Comparison of ENCODE assay signal across 25 cellular contexts in the genomic region with DNA sequence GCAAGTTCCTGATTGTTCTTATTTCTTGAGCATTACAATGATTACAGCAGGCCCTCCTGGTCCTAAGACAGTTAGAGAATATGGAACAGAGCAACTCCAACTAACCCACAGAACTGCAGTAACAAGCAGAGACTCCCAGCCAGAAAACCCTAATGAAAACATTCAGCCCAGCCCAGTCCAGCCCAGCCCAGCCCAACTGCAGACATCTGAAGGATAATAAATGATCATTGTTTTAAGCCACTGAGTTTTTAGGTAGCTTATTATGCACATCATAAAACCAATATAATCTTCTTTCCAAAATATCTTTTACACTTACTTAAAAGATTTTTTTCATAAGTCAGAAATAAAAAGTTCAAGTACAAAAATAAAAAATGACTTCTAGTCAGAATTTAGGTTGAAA. TPM values are rescaled to one million over a fixed set of nuclear protein-coding genes. Genes with fewer than 3 reads are reported as not detected.
DNase-seq lines count a peak whose midpoint lies in the region; ATAC-seq, FAIRE-seq and TF ChIP-seq lines count a peak whose summit lies in the region.
"Had no signal": no experiment of that assay in that cellular context is flagged by ENCODE, and none has a peak within 500 bp of the region (broad histone marks: within the 10 kb centered on the region; RNA-seq: fewer than 3 reads in every experiment).

No MANE protein-coding gene starts in this region.

- H3K36me3 Mint-ChIP-seq in immature natural killer cell: peaks cover 0 to 4% (median 0%) of the 10 kb centered on the region in 3 donors
- H3K36me3 Mint-ChIP-seq: CD4-positive, CD25-positive, alpha-beta regulatory T cell had no signal

- H3K27ac ChIP-seq in HEK293 (ENCODE audit: extremely low read depth, low read depth, low read length): no peak overlapping the region
- H3K27ac ChIP-seq: BLaER1, HL-60, SJSA1 had no signal

- H3K27me3 Mint-ChIP-seq in immature natural killer cell (ENCODE audit: low read depth in 3 of 3): no peaks in the 10 kb centered on the region
- H3K27me3 Mint-ChIP-seq: CD4-positive, CD25-positive, alpha-beta regulatory T cell had no signal

- H3K27ac Mint-ChIP-seq in immature natural killer cell: no peak overlapping the region
- H3K27ac Mint-ChIP-seq: CD4-positive, CD25-positive, alpha-beta regulatory T cell had no signal

- H3K4me1 ChIP-seq in HEK293 (ENCODE audit: control insufficient read depth, insufficient read depth, low read length): no peaks in the 10 kb centered on the region
- H3K4me1 ChIP-seq: BLaER1, SJSA1 had no signal

- H3K36me3 ChIP-seq in HEK293 (ENCODE audit: control insufficient read depth in 2 of 2, insufficient read depth in 1 of 2, low read length in 2 of 2): no peaks in the 10 kb centered on the region
- H3K36me3 ChIP-seq: BLaER1, SJSA1 had no signal

- POLR2A ChIA-PET in HEK293 (lab: Yijun Ruan, JAX): no interaction called here

- H3K9me3 Mint-ChIP-seq in immature natural killer cell: peaks cover 10 to 52% (median 23%) of the 10 kb centered on the region in 6 donors

- H3K4me3 Mint-ChIP-seq in immature natural killer cell: no peak overlapping the region
- H3K4me3 Mint-ChIP-seq: CD4-positive, CD25-positive, alpha-beta regulatory T cell had no signal

- CTCF ChIA-PET in HEK293 (lab: Yijun Ruan, JAX): no interaction called here

- H3K4me3 ChIP-seq in HEK293 (ENCODE audit: low read depth, low read length): no peak overlapping the region
- H3K4me3 ChIP-seq: BLaER1, SJSA1 had no signal

- no peaks in the 10 kb centered on the region for H3K4me1 Mint-ChIP-seq in immature natural killer cell
- H3K4me1 Mint-ChIP-seq: CD4-positive, CD25-positive, alpha-beta regulatory T cell had no signal

- H3K9me3 ChIP-seq in HEK293 (ENCODE audit: control insufficient read depth, insufficient read depth, low read depth, low read length): no peaks in the 10 kb centered on the region
- H3K9me3 ChIP-seq: BLaER1, SJSA1 had no signal

- ATAC-seq in HG03520 (IDR thresholded peaks at IDR 0.05; ENCODE audit: unreplicated experiment) (no peak), HG02623 (IDR thresholded peaks at IDR 0.05; ENCODE audit: unreplicated experiment) (no peak)

- peak; percentile 91 for FAIRE-seq in frontal cortex (lab: Jason Lieb, UNC)
- FAIRE-seq: D721Med, GM19239, H54 had no signal

- DNase-seq in frontal cortex (ENCODE audit: low spot score in 2 of 2) (no peak), midbrain (lab: John Stamatoyannopoulos, UW) (peak; percentile 29), superior temporal gyrus (ENCODE audit: extremely low spot score) (peak; percentile 54), immature natural killer cell (no peak), retina (no peak)
- DNase-seq: 8988T; CD4-positive, CD25-positive, alpha-beta regulatory T cell; NCI-H1048; NCI-H1417 treated with DMSO at 0.1 percent for 48 hours; NCI-H1694 treated with DMSO at 0.1 percent for 48 hours; NCI-H2081; NCI-H2171; NCI-H226; NCI-H510A; Right ventricle myocardium superior; RPMI8226 had no signal

- TF ChIP-seq CTCF in HEK293 (tag by site-specific recombination; IDR thresholded peaks at IDR 0.05): no peak

TF ChIP-seq in HEK293, 187 proteins besides CTCF, POLR2A, EP300 and RAD21:
- TF ChIP-seq, protein P1, sequence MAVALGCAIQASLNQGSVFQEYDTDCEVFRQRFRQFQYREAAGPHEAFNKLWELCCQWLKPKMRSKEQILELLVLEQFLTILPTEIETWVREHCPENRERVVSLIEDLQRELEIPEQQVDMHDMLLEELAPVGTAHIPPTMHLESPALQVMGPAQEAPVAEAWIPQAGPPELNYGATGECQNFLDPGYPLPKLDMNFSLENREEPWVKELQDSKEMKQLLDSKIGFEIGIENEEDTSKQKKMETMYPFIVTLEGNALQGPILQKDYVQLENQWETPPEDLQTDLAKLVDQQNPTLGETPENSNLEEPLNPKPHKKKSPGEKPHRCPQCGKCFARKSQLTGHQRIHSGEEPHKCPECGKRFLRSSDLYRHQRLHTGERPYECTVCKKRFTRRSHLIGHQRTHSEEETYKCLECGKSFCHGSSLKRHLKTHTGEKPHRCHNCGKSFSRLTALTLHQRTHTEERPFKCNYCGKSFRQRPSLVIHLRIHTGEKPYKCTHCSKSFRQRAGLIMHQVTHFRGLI (tag by site-specific recombination; IDR thresholded peaks at IDR 0.05): 0 out of 2 replicates have a peak, but pooled peaks have one; percentile 29
- TF ChIP-seq ZNF140 (tag by site-specific recombination; IDR thresholded peaks at IDR 0.05): no peak
TF ChIP-seq in HEK293: peak in this region for 1.

RNA-seq across cellular contexts. Expression of a gene that starts 51.3 kb away (rescaled TPM):
- total RNA-seq in frontal cortex: 23.6 TPM
- not detected for polyA plus RNA-seq in immature natural killer cell
- total RNA-seq: CD4-positive, CD25-positive, alpha-beta regulatory T cell; Right ventricle myocardium superior; SJSA1 had no signal
- polyA plus RNA-seq: CD4-positive, CD25-positive, alpha-beta regulatory T cell had no signal

Comparison
In these comparisons a context has a peak if more than half of its experiments do, and no peak if none do; other contexts are left out.
1. DNase-seq: peak in midbrain (single experiment) and superior temporal gyrus (single experiment); none in frontal cortex (0 of 2), immature natural killer cell (0 of 3) and retina (single experiment).